Comparison of ENCODE assay signal across 13 cellular contexts in genomic region chr6:35400901-35401311, GRCh38. TPM values are rescaled to one million over a fixed set of nuclear protein-coding genes. Genes with fewer than 3 reads are reported as not detected.
DNase-seq lines count a peak whose midpoint lies in the region; ATAC-seq and TF ChIP-seq lines count a peak whose summit lies in the region.
"Had no signal": no experiment of that assay in that cellular context is flagged by ENCODE, and none has a peak within 500 bp of the region (broad histone marks: within the 10 kb centered on the region; RNA-seq: fewer than 3 reads in every experiment).

No MANE protein-coding gene starts in this region.

- TF ChIP-seq POLR2A in gastroesophageal sphincter (IDR thresholded peaks at IDR 0.05): no peak

- TF ChIP-seq EP300 in gastroesophageal sphincter (IDR thresholded peaks at IDR 0.05): no peak

- H3K23ac ChIP-seq in trophoblast cell (ENCODE audit: low read length): no peak overlapping the region

- H3K27ac ChIP-seq in esophagus (ENCODE audit: low read depth in 2 of 2, low read length in 1 of 2) (peak overlapping the region; percentile 29 to 67), trophoblast cell (ENCODE audit: low read depth, low read length) (peak overlapping the region; percentile 55), gastroesophageal sphincter (no peak overlapping the region)
- H3K27ac ChIP-seq: 22Rv1 had no signal

- H3K9ac ChIP-seq in trophoblast cell (ENCODE audit: low read length): no peak overlapping the region

- H2BK5ac ChIP-seq in trophoblast cell (ENCODE audit: low read depth, low read length, poor library complexity): no peak overlapping the region

- H3K79me1 ChIP-seq in trophoblast cell (ENCODE audit: low read length): peaks cover 7% of the 10 kb centered on the region

- H4K8ac ChIP-seq in trophoblast cell (ENCODE audit: low read depth, low read length): no peak overlapping the region

- H4K91ac ChIP-seq in trophoblast cell (ENCODE audit: low read depth, low read length): no peak overlapping the region

- WGBS in esophagus, 2 donors: 64 to 70% methylated on average over 5 of the region's 5 CpGs
- WGBS in trophoblast cell (ENCODE audit: extremely low coverage, insufficient coverage, insufficient read length): no CpG with 5 or more reads among the region's 5 CpGs
- 67 to 70% methylated on average over 3 to 5 of the region's 5 CpGs for WGBS in gastroesophageal sphincter (ENCODE audit: low coverage in 1 of 2), 2 donors

- H3K36me3 ChIP-seq in esophagus (ENCODE audit: control insufficient read depth in 2 of 2, insufficient read depth in 2 of 2, low read length in 1 of 2) (peaks cover 0 to 14% of the 10 kb centered on the region in 2 donors), trophoblast cell (ENCODE audit: control insufficient read depth in 1 of 2, insufficient read depth in 2 of 2, low read length in 2 of 2) (peaks cover 0 to 2% of the 10 kb centered on the region in 2 experiments), gastroesophageal sphincter (peaks cover 0 to 9% of the 10 kb centered on the region in 2 donors)

- H3K14ac ChIP-seq in trophoblast cell (ENCODE audit: low read length): no peak overlapping the region

- H2BK12ac ChIP-seq in trophoblast cell (ENCODE audit: low read length): no peak overlapping the region

- DNase-seq in DMS 273 (lab: John Stamatoyannopoulos, UW; ENCODE audit: unreplicated experiment) (peak; percentile 41), DMS 273 treated with DMSO at 0.1 percent for 48 hours (lab: John Stamatoyannopoulos, UW) (no peak), NCI-H226 (peak; percentile 59), trophoblast cell (peak; percentile 42 to 71), occipital lobe (lab: John Stamatoyannopoulos, UW) (no peak), RKO (ENCODE audit: low spot score) (no peak)
- DNase-seq: activated CD4-positive, alpha-beta T cell treated with anti-CD3 and anti-CD28 coated beads, Interleukin-2, amount 50 U/mL, for 48 hours; DND-41; effector memory CD4-positive, alpha-beta T cell; NCI-H510A had no signal

- TF ChIP-seq CTCF in gastroesophageal sphincter (IDR thresholded peaks at IDR 0.05): no peak

- H3K4ac ChIP-seq in trophoblast cell (ENCODE audit: low read depth, low read length): no peak overlapping the region

- no peak overlapping the region for H2AFZ ChIP-seq in trophoblast cell (ENCODE audit: insufficient read depth, low read length, poor library complexity)

- H3K4me2 ChIP-seq in trophoblast cell (ENCODE audit: low read length): no peak overlapping the region

- no peak overlapping the region for H2AK5ac ChIP-seq in trophoblast cell (ENCODE audit: low read length)

- H3K18ac ChIP-seq in trophoblast cell (ENCODE audit: low read length): peak overlapping the region; percentile 16

- H3K4me1 ChIP-seq in esophagus (ENCODE audit: control insufficient read depth in 2 of 2, insufficient read depth in 2 of 2, low read length in 1 of 2): peaks cover 0 to 6% of the 10 kb centered on the region in 2 donors
- H3K4me1 ChIP-seq in trophoblast cell (ENCODE audit: control insufficient read depth in 1 of 2, insufficient read depth in 2 of 2, low read length in 2 of 2): peaks cover 12 to 13% of the 10 kb centered on the region in 2 experiments
- H3K4me1 ChIP-seq in gastroesophageal sphincter: no peaks in the 10 kb centered on the region

- H2BK120ac ChIP-seq in trophoblast cell (ENCODE audit: insufficient read depth, low read length, poor library complexity): no peak overlapping the region

- H3K27me3 ChIP-seq in esophagus (ENCODE audit: control insufficient read depth in 1 of 2, insufficient read depth in 2 of 2, low read length in 2 of 2): no peaks in the 10 kb centered on the region
- no peaks in the 10 kb centered on the region for H3K27me3 ChIP-seq in trophoblast cell (ENCODE audit: insufficient read depth, low read length)
- no peaks in the 10 kb centered on the region for H3K27me3 ChIP-seq in gastroesophageal sphincter

- H3K9me3 ChIP-seq in esophagus (ENCODE audit: control insufficient read depth in 2 of 2, insufficient read depth in 1 of 2, low read depth in 1 of 2, low read length in 1 of 2): no peaks in the 10 kb centered on the region
- peaks cover 2% of the 10 kb centered on the region for H3K9me3 ChIP-seq in trophoblast cell (ENCODE audit: insufficient read depth, low read depth, low read length)
- H3K9me3 ChIP-seq in gastroesophageal sphincter: no peaks in the 10 kb centered on the region

- peaks cover 3% of the 10 kb centered on the region for H3K79me2 ChIP-seq in trophoblast cell (ENCODE audit: control insufficient read depth, insufficient read depth, low read length, poor library complexity)

- no peak for ATAC-seq in gastroesophageal sphincter

- no peak overlapping the region for H3K4me3 ChIP-seq in esophagus (ENCODE audit: low read depth in 1 of 2, low read length in 2 of 2)
- H3K4me3 ChIP-seq in trophoblast cell (ENCODE audit: low read depth, low read length): no peak overlapping the region
- no peak overlapping the region for H3K4me3 ChIP-seq in gastroesophageal sphincter

- no peak overlapping the region for H4K12ac ChIP-seq in trophoblast cell (ENCODE audit: low read depth, low read length)

RNA-seq across cellular contexts. Expression of gene FANCE, which starts 51.2 kb away (rescaled TPM):
- polyA plus RNA-seq in esophagus: 1 to 10 TPM; 4.6 to 6.3 TPM
- 11.4 and 11.5 TPM in 2 replicates for polyA plus RNA-seq in trophoblast cell (2013)
- total RNA-seq in gastroesophageal sphincter (1 to 10 TPM; 2.6 to 5.0 (median 3.8) TPM), occipital lobe (9.5 TPM)

RNA-seq across cellular contexts. Expression of gene PPARD, which starts 58.5 kb away (rescaled TPM):
- 10 to 100 TPM; 28.1 to 45.1 TPM for polyA plus RNA-seq in esophagus
- polyA plus RNA-seq in trophoblast cell (2013): 72.3 and 76.8 TPM in 2 replicates
- total RNA-seq in gastroesophageal sphincter (10 to 100 TPM; 10.3 to 16.0 (median 13.3) TPM), occipital lobe (2.2 TPM)

Comparison
In these comparisons a context has a peak if more than half of its experiments do, and no peak if none do; other contexts are left out.
1. DNase-seq: peak in DMS 273 (single experiment), NCI-H226 (single experiment) and trophoblast cell (2 of 2); none in DMS 273 treated with DMSO at 0.1 percent for 48 hours (single experiment), occipital lobe (single experiment) and RKO (single experiment).
2. H3K27ac ChIP-seq: peak in esophagus (2 of 2) and trophoblast cell (single experiment); none in gastroesophageal sphincter (0 of 4).